Comparison of ENCODE assay signal across 16 cellular contexts in the genomic region with DNA sequence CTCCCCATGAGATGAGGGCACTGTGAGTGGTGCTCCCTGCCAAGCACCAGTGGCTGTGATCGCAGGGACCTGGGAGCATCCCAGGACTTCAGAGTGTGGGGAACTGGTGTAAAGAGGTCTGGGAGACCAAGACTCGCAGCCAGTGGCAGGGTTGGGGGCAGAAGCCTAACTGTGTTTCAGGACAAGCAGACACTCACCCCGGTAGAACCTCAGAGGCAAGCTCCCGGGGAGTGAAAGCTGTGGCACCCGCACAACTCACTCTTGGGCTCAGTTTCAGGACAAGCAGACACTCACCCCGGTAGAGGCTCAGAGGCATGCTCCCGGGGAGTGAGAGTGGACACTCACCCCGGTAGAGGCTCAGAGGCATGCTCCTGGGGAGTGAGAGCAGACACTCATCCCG.
A peak's percentile ranks its signal among the peaks of the same experiment; 100 is the strongest.
DNase-seq lines count a peak whose midpoint lies in the region; ATAC-seq, FAIRE-seq and TF ChIP-seq lines count a peak whose summit lies in the region.
"Had no signal": no experiment of that assay in that cellular context is flagged by ENCODE, and none has a peak within 500 bp of the region (broad histone marks: within the 10 kb centered on the region; RNA-seq: fewer than 3 reads in every experiment).

No MANE protein-coding gene starts in this region.

- peak overlapping the region; percentile 40 to 97 for H3K18ac ChIP-seq in mesenchymal stem cell (ENCODE audit: low read depth in 1 of 2, low read length in 2 of 2)

- H3K79me2 ChIP-seq in astrocyte (ENCODE audit: insufficient read depth, low read length) = peaks cover 93% of the 10 kb centered on the region

- no peaks in the 10 kb centered on the region for H3K79me1 ChIP-seq in mesenchymal stem cell (replicated peaks; ENCODE audit: low read length, poor library complexity, severe bottlenecking)

- peak overlapping the region; percentile 44 for H2BK120ac ChIP-seq in mesenchymal stem cell (ENCODE audit: low read depth, low read length)

- peak overlapping the region; percentile 48; the same call in 1 of the 2 replicates for H3K27ac Mint-ChIP-seq in HFFc6
- peak overlapping the region; percentile 69 for H3K27ac Mint-ChIP-seq in astrocyte (ENCODE audit: unreplicated experiment)
- no peak overlapping the region for H3K27ac Mint-ChIP-seq in activated T-helper 2 cell treated with anti-CD3 and anti-CD28 coated beads, Interferon-gamma antibody, Interleukin-2, Interleukin-4, amounts not matched to agents 10 μg/mL and 5 μg/mL and 100 μg/mL, durations not matched to agents 14 hours and 24 hours and 36 hours

- peak overlapping the region; percentile 76 to 83 for H3K4ac ChIP-seq in mesenchymal stem cell (ENCODE audit: low read depth in 1 of 2, low read length in 2 of 2)

- H3K36me3 Mint-ChIP-seq in HFFc6 (ENCODE audit: low read depth) (peaks cover 11% of the 10 kb centered on the region; the same call in 1 of the 2 replicates), astrocyte (ENCODE audit: low read depth, unreplicated experiment) (peaks cover 7% of the 10 kb centered on the region)
- H3K36me3 Mint-ChIP-seq in activated T-helper 2 cell treated with anti-CD3 and anti-CD28 coated beads, Interferon-gamma antibody, Interleukin-2, Interleukin-4, amounts not matched to agents 10 μg/mL and 5 μg/mL and 100 μg/mL, durations not matched to agents 14 hours and 24 hours and 36 hours (ENCODE audit: low read depth) = no peaks in the 10 kb centered on the region

- 89% methylated on average over 9 of the region's 9 CpGs for WGBS in mesenchymal stem cell
- 72 to 81% (median 78%) methylated on average over 9 of the region's 9 CpGs for WGBS in spleen, 5 donors

- no peak overlapping the region for H3K23ac ChIP-seq in mesenchymal stem cell (ENCODE audit: low read length in 2 of 2)

- no peak overlapping the region for H2BK5ac ChIP-seq in mesenchymal stem cell (ENCODE audit: low read depth, low read length, poor library complexity, severe bottlenecking)

- intact Hi-C loops in spleen (cut with DNase I; ENCODE audit: low total_unique reads) = no loop called here
- intact Hi-C loops in activated T-helper 2 cell treated with anti-CD3 and anti-CD28 coated beads, Interferon-gamma antibody, Interleukin-2, Interleukin-4, amounts not matched to agents 10 μg/mL and 5 μg/mL and 100 μg/mL, durations not matched to agents 14 hours and 24 hours and 36 hours (cut with micrococcal nuclease) = no loop called here

- peak overlapping the region in 1 of 2 experiments; percentile 86 for H3K14ac ChIP-seq in mesenchymal stem cell (ENCODE audit: low read length in 2 of 2)

- H3K4me1 ChIP-seq in astrocyte (ENCODE audit: insufficient read depth, low read length) (peaks cover 76% of the 10 kb centered on the region), mesenchymal stem cell (ENCODE audit: control insufficient read depth, insufficient read depth, low read depth, low read length) (peaks cover 82% of the 10 kb centered on the region), spleen (peaks cover 49 to 100% (median 89%) of the 10 kb centered on the region in 6 donors)

- TF ChIP-seq POLR2A in spleen (IDR thresholded peaks at IDR 0.05) = no peak

- DNase-seq in HFFc6 = no peak
- no peak for DNase-seq in astrocyte (ENCODE audit: low read depth)
- no peak for DNase-seq in mesenchymal stem cell
- DNase-seq in spleen = no peak
- no peak for DNase-seq in urothelium cell line (ENCODE audit: low spot score)
- DNase-seq in activated T-helper 2 cell treated with anti-CD3 and anti-CD28 coated beads, Interferon-gamma antibody, Interleukin-2, Interleukin-4, amounts not matched to agents 10 μg/mL and 5 μg/mL and 100 μg/mL, durations not matched to agents 14 hours and 24 hours and 36 hours (ENCODE audit: low spot score) = no peak
- DNase-seq: activated CD4-positive, CD25-positive, alpha-beta regulatory T cell treated with anti-CD3 and anti-CD28 coated beads, Interleukin-2, amount 50 U/mL, for 72 hours; activated T-cell treated with anti-CD3 and anti-CD28 coated beads for 4 hours; aorta; effector CD8-positive, alpha-beta T cell; NCI-H2171 treated with DMSO at 0.1 percent for 48 hours; stimulated activated CD4-positive, alpha-beta T cell treated with anti-CD3 and anti-CD28 coated beads, Interleukin-2, amount 100 ng/mL, for 48 hours had no signal

- no peaks in the 10 kb centered on the region for H3K9me3 Mint-ChIP-seq in HFFc6
- H3K9me3 Mint-ChIP-seq in astrocyte (ENCODE audit: unreplicated experiment) = no peaks in the 10 kb centered on the region
- H3K9me3 Mint-ChIP-seq in activated T-helper 2 cell treated with anti-CD3 and anti-CD28 coated beads, Interferon-gamma antibody, Interleukin-2, Interleukin-4, amounts not matched to agents 10 μg/mL and 5 μg/mL and 100 μg/mL, durations not matched to agents 14 hours and 24 hours and 36 hours = no peaks in the 10 kb centered on the region
- H3K9me3 Mint-ChIP-seq: CD8-positive, alpha-beta memory T cell had no signal

- H2BK12ac ChIP-seq in mesenchymal stem cell (ENCODE audit: low read length in 2 of 2) = peak overlapping the region; percentile 64 to 95

- H3K27me3 ChIP-seq in astrocyte (ENCODE audit: insufficient read depth, low read length) = no peaks in the 10 kb centered on the region
- H3K27me3 ChIP-seq in mesenchymal stem cell (ENCODE audit: control insufficient read depth in 1 of 2, insufficient read depth in 1 of 2, low read length in 2 of 2) = no peaks in the 10 kb centered on the region
- no peaks in the 10 kb centered on the region for H3K27me3 ChIP-seq in spleen (replicated peaks in 1 of 7)
- H3K27me3 ChIP-seq: pancreas had no signal

- H3K27ac ChIP-seq in astrocyte (ENCODE audit: low read depth, low read length) (peak overlapping the region; percentile 93), mesenchymal stem cell (ENCODE audit: low read length, poor library complexity, severe bottlenecking) (peak overlapping the region; percentile 97), spleen (peak overlapping the region; percentile 18 to 80 (median 74))

- H4K8ac ChIP-seq in mesenchymal stem cell (ENCODE audit: low read length) = peak overlapping the region; percentile 97

- H3K9me3 ChIP-seq in astrocyte (ENCODE audit: insufficient read depth, low read depth, low read length) (no peaks in the 10 kb centered on the region), mesenchymal stem cell (ENCODE audit: control insufficient read depth, low read length) (no peaks in the 10 kb centered on the region), spleen (no peaks in the 10 kb centered on the region)
- H3K9me3 ChIP-seq: pancreas had no signal

- H3K4me3 ChIP-seq in astrocyte (ENCODE audit: insufficient read depth, low read depth, low read length) (no peak overlapping the region), mesenchymal stem cell (ENCODE audit: insufficient read depth in 1 of 2, low read depth in 1 of 2, low read length in 2 of 2) (no peak overlapping the region), spleen (no peak overlapping the region)
- H3K4me3 ChIP-seq: pancreas had no signal

- peak overlapping the region; percentile 73 for H4K91ac ChIP-seq in mesenchymal stem cell (ENCODE audit: low read length)

- no peak overlapping the region for H2BK15ac ChIP-seq in mesenchymal stem cell (ENCODE audit: low read depth, poor library complexity, severe bottlenecking)

- no peak for TF ChIP-seq CTCF in HFFc6 (IDR thresholded peaks at IDR 0.05)
- no peak for TF ChIP-seq CTCF in astrocyte (IDR thresholded peaks at IDR 0.05; ENCODE audit: insufficient read depth, low read depth, low read length)
- TF ChIP-seq CTCF in spleen (IDR thresholded peaks at IDR 0.05 in 8 of 11, conservative IDR thresholded peaks at IDR 0.05 in 3 of 11) = no peak

- FAIRE-seq in astrocyte (lab: Jason Lieb, UNC) = no peak
- no peak for FAIRE-seq in urothelium cell line (lab: Jason Lieb, UNC)
- FAIRE-seq: pancreas had no signal

- H2AFZ ChIP-seq in astrocyte (ENCODE audit: low read depth, low read length) = no peak overlapping the region
- no peak overlapping the region for H2AFZ ChIP-seq in mesenchymal stem cell (ENCODE audit: low read depth, low read length)

- peak overlapping the region; percentile 75 for H2AK5ac ChIP-seq in mesenchymal stem cell (ENCODE audit: low read length, severe bottlenecking)

- H3K4me3 Mint-ChIP-seq in HFFc6 (no peak overlapping the region), astrocyte (ENCODE audit: unreplicated experiment) (no peak overlapping the region)
- no peak overlapping the region for H3K4me3 Mint-ChIP-seq in activated T-helper 2 cell treated with anti-CD3 and anti-CD28 coated beads, Interferon-gamma antibody, Interleukin-2, Interleukin-4, amounts not matched to agents 10 μg/mL and 5 μg/mL and 100 μg/mL, durations not matched to agents 14 hours and 24 hours and 36 hours (ENCODE audit: low read depth)
- H3K4me3 Mint-ChIP-seq: CD8-positive, alpha-beta memory T cell had no signal

- H3K4me1 Mint-ChIP-seq in HFFc6 (ENCODE audit: low read depth) = peaks cover 28% of the 10 kb centered on the region
- H3K4me1 Mint-ChIP-seq in astrocyte (ENCODE audit: low read depth, unreplicated experiment) = peaks cover 18% of the 10 kb centered on the region
- H3K4me1 Mint-ChIP-seq in activated T-helper 2 cell treated with anti-CD3 and anti-CD28 coated beads, Interferon-gamma antibody, Interleukin-2, Interleukin-4, amounts not matched to agents 10 μg/mL and 5 μg/mL and 100 μg/mL, durations not matched to agents 14 hours and 24 hours and 36 hours (ENCODE audit: low read depth) = peaks cover under 1% of the 10 kb centered on the region

- H3K27me3 Mint-ChIP-seq in HFFc6 (ENCODE audit: insufficient read depth) (peaks cover 2% of the 10 kb centered on the region), astrocyte (ENCODE audit: low read depth, unreplicated experiment) (no peaks in the 10 kb centered on the region)
- H3K27me3 Mint-ChIP-seq in activated T-helper 2 cell treated with anti-CD3 and anti-CD28 coated beads, Interferon-gamma antibody, Interleukin-2, Interleukin-4, amounts not matched to agents 10 μg/mL and 5 μg/mL and 100 μg/mL, durations not matched to agents 14 hours and 24 hours and 36 hours (ENCODE audit: low read depth) = no peaks in the 10 kb centered on the region
- H3K27me3 Mint-ChIP-seq: CD8-positive, alpha-beta memory T cell had no signal

- H3K4me2 ChIP-seq in astrocyte (ENCODE audit: low read length) = peak overlapping the region; percentile 47
- H3K4me2 ChIP-seq in mesenchymal stem cell (ENCODE audit: low read length, poor library complexity, severe bottlenecking) = no peak overlapping the region

- ATAC-seq in HG03108 (IDR thresholded peaks at IDR 0.05; ENCODE audit: unreplicated experiment) = no peak
- ATAC-seq: left colon, pancreas had no signal

- H3K36me3 ChIP-seq in astrocyte (ENCODE audit: insufficient read depth, low read length) (peaks cover 4% of the 10 kb centered on the region), mesenchymal stem cell (ENCODE audit: control insufficient read depth in 1 of 2, insufficient read depth in 2 of 2, low read depth in 1 of 2, low read length in 2 of 2) (peaks cover 11 to 74% of the 10 kb centered on the region in 2 experiments), spleen (peaks cover 0 to 54% (median 5%) of the 10 kb centered on the region in 6 donors)

- peaks cover 9% of the 10 kb centered on the region for H4K20me1 ChIP-seq in astrocyte (ENCODE audit: insufficient read depth, low read length)

- peak overlapping the region; percentile 53 for H3K9ac ChIP-seq in astrocyte (ENCODE audit: low read length)
- no peak overlapping the region for H3K9ac ChIP-seq in mesenchymal stem cell (ENCODE audit: low read length)
